In the genomic region with DNA sequence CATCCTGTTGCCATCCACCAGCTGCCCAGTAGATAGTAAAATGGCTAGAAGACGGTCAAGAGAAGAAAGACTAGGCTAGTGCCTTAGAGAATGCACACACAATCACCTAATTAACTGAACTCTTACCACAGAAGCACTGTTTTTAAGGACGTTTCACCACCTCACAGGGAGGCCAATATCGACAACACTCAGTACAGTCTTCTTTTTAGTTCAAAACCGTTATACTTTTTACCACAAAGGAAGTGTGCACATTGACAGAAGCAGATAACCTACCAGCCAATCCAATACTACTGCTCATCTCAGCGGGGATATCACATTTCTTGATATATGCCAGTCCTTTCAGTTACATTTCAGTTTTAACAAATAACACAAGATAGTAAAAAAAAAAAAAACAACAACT, we compare ENCODE assay signal across 12 cellular contexts.
DNase-seq lines count a peak whose midpoint lies in the region; ATAC-seq, FAIRE-seq and TF ChIP-seq lines count a peak whose summit lies in the region.
"Had no signal": no experiment of that assay in that cellular context is flagged by ENCODE, and none has a peak within 500 bp of the region (broad histone marks: within the 10 kb centered on the region; RNA-seq: fewer than 3 reads in every experiment).

No MANE protein-coding gene starts in this region.

- H3K27ac Mint-ChIP-seq in CD8-positive, alpha-beta T cell = peak overlapping the region; percentile 92
- H3K27ac Mint-ChIP-seq in T-helper 2 cell treated with Interferon-gamma antibody and Interleukin-4, amounts not matched to agents 5 μg/mL and 100 μg/mL, for 36 hours = peak overlapping the region; percentile 96
- peak overlapping the region; percentile 6 for H3K27ac Mint-ChIP-seq in glutamatergic neuron (ENCODE audit: unreplicated experiment)
- H3K27ac Mint-ChIP-seq: nephron had no signal

- no peaks in the 10 kb centered on the region for H3K27me3 ChIP-seq in CD8-positive, alpha-beta T cell (ENCODE audit: insufficient read depth, low read length)
- no peaks in the 10 kb centered on the region for H3K27me3 ChIP-seq in HL-60 (ENCODE audit: insufficient read depth, poor library complexity, severe bottlenecking)
- H3K27me3 ChIP-seq: brain microvascular endothelial cell had no signal

- no peak for TF ChIP-seq CTCF in CD8-positive, alpha-beta T cell (IDR thresholded peaks at IDR 0.05)
- TF ChIP-seq CTCF in HL-60 (IDR thresholded peaks at IDR 0.05; ENCODE audit: insufficient read depth, low read length) (no peak), glutamatergic neuron (IDR thresholded peaks at IDR 0.05; ENCODE audit: partially characterized antibody, unreplicated experiment) (no peak)

- no peak for FAIRE-seq in urothelium cell line (lab: Jason Lieb, UNC)
- FAIRE-seq: endometrium had no signal

- peak in 2 of 7 experiments; percentile 4 to 11 for DNase-seq in CD8-positive, alpha-beta T cell
- peak; percentile 36 to 88 for DNase-seq in HL-60 (ENCODE audit: low read depth in 1 of 2, low spot score in 1 of 2)
- peak; percentile 45 for DNase-seq in T-helper 2 cell treated with Interferon-gamma antibody and Interleukin-4, amounts not matched to agents 5 μg/mL and 100 μg/mL, for 36 hours (ENCODE audit: low spot score)
- DNase-seq in glutamatergic neuron = no peak
- DNase-seq in cerebellum (ENCODE audit: low spot score) = no peak
- DNase-seq in urothelium cell line (ENCODE audit: low spot score) = no peak
- DNase-seq: brain microvascular endothelial cell, Caco-2, NCI-H2081 treated with DMSO at 0.1 percent for 48 hours had no signal

- peaks cover 12% of the 10 kb centered on the region for H3K36me3 Mint-ChIP-seq in CD8-positive, alpha-beta T cell
- H3K36me3 Mint-ChIP-seq in T-helper 2 cell treated with Interferon-gamma antibody and Interleukin-4, amounts not matched to agents 5 μg/mL and 100 μg/mL, for 36 hours (ENCODE audit: low read depth) = peaks cover 58% of the 10 kb centered on the region
- no peaks in the 10 kb centered on the region for H3K36me3 Mint-ChIP-seq in glutamatergic neuron (ENCODE audit: unreplicated experiment)

- H3K4me3 Mint-ChIP-seq in CD8-positive, alpha-beta T cell = peak overlapping the region; percentile 74
- H3K4me3 Mint-ChIP-seq in T-helper 2 cell treated with Interferon-gamma antibody and Interleukin-4, amounts not matched to agents 5 μg/mL and 100 μg/mL, for 36 hours = peak overlapping the region; percentile 84
- no peak overlapping the region for H3K4me3 Mint-ChIP-seq in glutamatergic neuron (ENCODE audit: unreplicated experiment)
- H3K4me3 Mint-ChIP-seq: nephron had no signal

- H3K9me3 Mint-ChIP-seq in CD8-positive, alpha-beta T cell = no peaks in the 10 kb centered on the region
- peaks cover 25% of the 10 kb centered on the region for H3K9me3 Mint-ChIP-seq in T-helper 2 cell treated with Interferon-gamma antibody and Interleukin-4, amounts not matched to agents 5 μg/mL and 100 μg/mL, for 36 hours
- peaks cover 2% of the 10 kb centered on the region for H3K9me3 Mint-ChIP-seq in glutamatergic neuron (ENCODE audit: unreplicated experiment)
- H3K9me3 Mint-ChIP-seq: nephron had no signal

- intact Hi-C loops in CD8-positive, alpha-beta T cell (cut with DNase I, micrococcal nuclease) = loop anchor here in 1 of 2 experiments (1.0 kb wide), 1 partner anchor 8 kb away; no protein-coding TSS in a partner anchor

- no peaks in the 10 kb centered on the region for H3K27me3 Mint-ChIP-seq in CD8-positive, alpha-beta T cell (ENCODE audit: low read depth)
- no peaks in the 10 kb centered on the region for H3K27me3 Mint-ChIP-seq in T-helper 2 cell treated with Interferon-gamma antibody and Interleukin-4, amounts not matched to agents 5 μg/mL and 100 μg/mL, for 36 hours (ENCODE audit: low read depth)
- H3K27me3 Mint-ChIP-seq in glutamatergic neuron (ENCODE audit: unreplicated experiment) = no peaks in the 10 kb centered on the region

- H3K27ac ChIP-seq in CD8-positive, alpha-beta T cell (ENCODE audit: low read depth, low read length) = peak overlapping the region; percentile 26
- H3K27ac ChIP-seq in HL-60 (replicated peaks) = peak overlapping the region; percentile 96
- H3K27ac ChIP-seq: brain microvascular endothelial cell had no signal

- H3K4me3 ChIP-seq in CD8-positive, alpha-beta T cell (ENCODE audit: low read depth, low read length) = peak overlapping the region; percentile 10
- no peak overlapping the region for H3K4me3 ChIP-seq in HL-60 (replicated peaks; ENCODE audit: insufficient read depth, low read length)

- no peaks in the 10 kb centered on the region for H3K36me3 ChIP-seq in CD8-positive, alpha-beta T cell (ENCODE audit: insufficient read depth, low read length)
- H3K36me3 ChIP-seq: brain microvascular endothelial cell had no signal

- H3K9me3 ChIP-seq in CD8-positive, alpha-beta T cell (ENCODE audit: low read length) = no peaks in the 10 kb centered on the region
- H3K9me3 ChIP-seq: Caco-2 had no signal

- peaks cover 36% of the 10 kb centered on the region for H3K4me1 ChIP-seq in CD8-positive, alpha-beta T cell (ENCODE audit: insufficient read depth, low read length)
- H3K4me1 ChIP-seq: Caco-2 had no signal

- CTCF ChIA-PET in CD8-positive, alpha-beta T cell (lab: Charles Lee) = no interaction called here

- peak; percentile 99 for ATAC-seq in CD8-positive, alpha-beta T cell
- ATAC-seq in HG03565 (IDR thresholded peaks at IDR 0.05; ENCODE audit: unreplicated experiment) = no peak

- POLR2A ChIA-PET in CD8-positive, alpha-beta T cell (lab: Charles Lee) = no interaction called here

- H3K4me1 Mint-ChIP-seq in CD8-positive, alpha-beta T cell (ENCODE audit: low read depth) = peaks cover 52% of the 10 kb centered on the region
- H3K4me1 Mint-ChIP-seq in T-helper 2 cell treated with Interferon-gamma antibody and Interleukin-4, amounts not matched to agents 5 μg/mL and 100 μg/mL, for 36 hours (ENCODE audit: low read depth) = peaks cover 66% of the 10 kb centered on the region
- peaks cover 18% of the 10 kb centered on the region for H3K4me1 Mint-ChIP-seq in glutamatergic neuron (ENCODE audit: low read depth, unreplicated experiment)
- H3K4me1 Mint-ChIP-seq: nephron had no signal

Comparison
In these comparisons a context has a peak if more than half of its experiments do, and no peak if none do; other contexts are left out.
1. DNase-seq: peak in HL-60 (2 of 2) and T-helper 2 cell treated with Interferon-gamma antibody and Interleukin-4, amounts not matched to agents 5 μg/mL and 100 μg/mL, for 36 hours (single experiment); none in glutamatergic neuron (single experiment), cerebellum (single experiment) and urothelium cell line (single experiment).
2. H3K27ac Mint-ChIP-seq: peak in every context shown above with its lines; median percentile 96 in T-helper 2 cell treated with Interferon-gamma antibody and Interleukin-4, amounts not matched to agents 5 μg/mL and 100 μg/mL, for 36 hours; 92 in CD8-positive, alpha-beta T cell; 6 in glutamatergic neuron.